Comparison of ENCODE assay signal across 8 cellular contexts in genomic region chr2:235390108-235390815, GRCh38.
A peak's percentile ranks its signal among the peaks of the same experiment; 100 is the strongest.
DNase-seq lines count a peak whose midpoint lies in the region; ATAC-seq, FAIRE-seq and TF ChIP-seq lines count a peak whose summit lies in the region.

No MANE protein-coding gene starts in this region.

- no peaks in the 10 kb centered on the region for H3K27me3 ChIP-seq in PC-3 (ENCODE audit: low read length)

- CTCF ChIA-PET in PC-3 (lab: Charles Lee): no interaction called here

- H3K9me2 ChIP-seq in PC-3 (replicated peaks; ENCODE audit: low read length): no peaks in the 10 kb centered on the region

- no peak overlapping the region for H3K9ac ChIP-seq in kidney (ENCODE audit: low read length in 2 of 2)
- H3K9ac ChIP-seq in PC-3 (ENCODE audit: low read length): no peak overlapping the region

- no peak for FAIRE-seq in kidney (lab: Jason Lieb, UNC)

- peak; percentile 62 for DNase-seq in activated CD4-positive, alpha-beta T cell treated with anti-CD3 and anti-CD28 coated beads for 48 hours
- DNase-seq in head of caudate nucleus: peak in 28 of 42 donors; percentile 7 to 71 (median 35)
- no peak for DNase-seq in kidney
- no peak for DNase-seq in SHP77 (lab: John Stamatoyannopoulos, UW)
- no peak for DNase-seq in PC-3
- no peak for DNase-seq in NCI-H187 treated with DMSO at 0.1 percent for 48 hours (lab: John Stamatoyannopoulos, UW)

- no peak for TF ChIP-seq CTCF in kidney (IDR thresholded peaks at IDR 0.05; ENCODE audit: borderline replicate concordance, extremely low read depth, insufficient read depth)
- no peak for TF ChIP-seq CTCF in PC-3 (conservative IDR thresholded peaks at IDR 0.05; ENCODE audit: low read depth, low read length)

- no peaks in the 10 kb centered on the region for H3K79me2 ChIP-seq in PC-3 (ENCODE audit: low read length)

- BruUV-seq in PC-3 (replicated peaks; lab: Mats Ljungman, UMichigan): no TSS peak

- no peaks in the 10 kb centered on the region for H4K20me1 ChIP-seq in PC-3 (ENCODE audit: low read length)

- no peak overlapping the region for H2AFZ ChIP-seq in PC-3 (ENCODE audit: low read length)

- POLR2A ChIA-PET in PC-3 (lab: Charles Lee; ENCODE audit: unreplicated experiment): no interaction called here

- H3K27ac ChIP-seq in kidney (ENCODE audit: low read depth in 2 of 2, low read length in 2 of 2): no peak overlapping the region
- H3K27ac ChIP-seq in PC-3 (ENCODE audit: low read length): no peak overlapping the region

- no peaks in the 10 kb centered on the region for H3K36me3 ChIP-seq in kidney (ENCODE audit: control insufficient read depth in 1 of 2, insufficient read depth in 2 of 2, low read length in 2 of 2)
- H3K36me3 ChIP-seq in PC-3 (ENCODE audit: low read depth, low read length): no peaks in the 10 kb centered on the region

- intact Hi-C loops in head of caudate nucleus (cut with DNase I): no loop called here
- intact Hi-C loops in kidney (cut with DNase I): no loop called here
- intact Hi-C loops in PC-3 (cut with micrococcal nuclease): no loop called here

- H3K9me3 ChIP-seq in kidney (ENCODE audit: control insufficient read depth in 1 of 2, low read length in 2 of 2) (no peaks in the 10 kb centered on the region), PC-3 (ENCODE audit: low read length) (no peaks in the 10 kb centered on the region)

- H3K4me1 ChIP-seq in kidney (ENCODE audit: control insufficient read depth in 1 of 2, insufficient read depth in 1 of 2, low read depth in 1 of 2, low read length in 2 of 2): no peaks in the 10 kb centered on the region
- H3K4me1 ChIP-seq in PC-3 (ENCODE audit: insufficient read depth, low read length): peaks cover 15% of the 10 kb centered on the region

- peak; percentile 83 for ATAC-seq in GM18873 (IDR thresholded peaks at IDR 0.05; ENCODE audit: low FRiP score, unreplicated experiment)
- ATAC-seq in HG03520 (IDR thresholded peaks at IDR 0.05; ENCODE audit: unreplicated experiment): peak; percentile 76
- ATAC-seq in PC-3: no peak

- no peak overlapping the region for H3K4me3 ChIP-seq in kidney (ENCODE audit: low read length in 2 of 2)
- H3K4me3 ChIP-seq in PC-3 (ENCODE audit: low read length): no peak overlapping the region

- no peaks in the 10 kb centered on the region for H3F3A ChIP-seq in PC-3 (ENCODE audit: low read length, unreplicated experiment)

- no peak overlapping the region for H3K4me2 ChIP-seq in PC-3 (ENCODE audit: low read length)

Comparison
In these comparisons a context has a peak if more than half of its experiments do, and no peak if none do; other contexts are left out.
1. DNase-seq: peak in activated CD4-positive, alpha-beta T cell treated with anti-CD3 and anti-CD28 coated beads for 48 hours (single experiment) and head of caudate nucleus (28 of 42); none in kidney (single experiment), SHP77 (0 of 2), PC-3 (single experiment) and NCI-H187 treated with DMSO at 0.1 percent for 48 hours (single experiment).